In the genomic region with DNA sequence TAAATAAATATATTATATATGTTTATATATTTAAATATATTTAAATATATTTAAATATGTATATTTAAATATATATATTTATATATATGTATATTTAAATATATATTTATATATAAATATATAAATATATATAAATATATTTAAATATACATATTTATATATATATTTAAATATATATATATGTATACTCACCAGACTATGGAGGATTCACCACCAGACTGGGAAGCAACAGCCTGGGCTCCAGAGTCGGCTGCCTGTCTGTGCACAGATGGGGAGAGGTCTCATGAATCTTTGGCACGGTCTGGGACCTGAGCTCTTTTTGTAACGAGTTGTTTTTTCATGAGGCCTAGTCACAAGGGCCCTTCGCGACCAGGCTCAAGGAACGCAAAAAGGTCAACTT, we compare ENCODE assay signal across 22 cellular contexts.
"Had no signal": no experiment of that assay in that cellular context is flagged by ENCODE, and none has a peak within 500 bp of the region (broad histone marks: within the 10 kb centered on the region; RNA-seq: fewer than 3 reads in every experiment).

No MANE protein-coding gene starts in this region.

- H3K27ac Mint-ChIP-seq: naive thymus-derived CD8-positive, alpha-beta T cell; stimulated activated effector memory CD8-positive, alpha-beta T cell treated with anti-CD3 and anti-CD28 coated beads, Interleukin-12 subunit alpha, Interleukin-12 subunit beta, amount 100 ng/mL, for 72 hours; stimulated activated naive CD8-positive, alpha-beta T cell treated with anti-CD3 and anti-CD28 coated beads, Interleukin-15, Interleukin-2, amounts not matched to agents 100 ng/mL and 50 ng/mL, for 24 hours; type B pancreatic cell had no signal

- H3K36me3 Mint-ChIP-seq: naive thymus-derived CD8-positive, alpha-beta T cell; stimulated activated effector memory CD8-positive, alpha-beta T cell treated with anti-CD3 and anti-CD28 coated beads, Interleukin-12 subunit alpha, Interleukin-12 subunit beta, amount 100 ng/mL, for 72 hours; type B pancreatic cell had no signal

- H3K9me3 ChIP-seq: left lung, lower lobe of right lung, ovary, prostate gland, tibial nerve, vagina had no signal

- DNase-seq: hippocampal formation; left colon; left lung; lower lobe of right lung; mammary epithelial cell; mesenchymal stem cell; ovary; retina; stimulated activated CD4-positive, alpha-beta T cell treated with anti-CD3 and anti-CD28 coated beads, Interleukin-4, amount 100 ng/mL, for 24 hours; stimulated activated naive CD4-positive, alpha-beta T cell; substantia nigra had no signal

- H3K4me3 Mint-ChIP-seq: naive thymus-derived CD8-positive, alpha-beta T cell; stimulated activated effector memory CD8-positive, alpha-beta T cell treated with anti-CD3 and anti-CD28 coated beads, Interleukin-12 subunit alpha, Interleukin-12 subunit beta, amount 100 ng/mL, for 72 hours; stimulated activated naive CD8-positive, alpha-beta T cell treated with anti-CD3 and anti-CD28 coated beads, Interleukin-15, Interleukin-2, amounts not matched to agents 100 ng/mL and 50 ng/mL, for 24 hours; type B pancreatic cell had no signal

- H3K36me3 ChIP-seq: left lung, lower lobe of right lung, ovary, prostate gland, tibial nerve, vagina had no signal

- FAIRE-seq: keratinocyte had no signal

- H3K27me3 ChIP-seq: ovary had no signal

- H3K27me3 Mint-ChIP-seq: stimulated activated naive CD8-positive, alpha-beta T cell treated with anti-CD3 and anti-CD28 coated beads, Interleukin-15, Interleukin-2, amounts not matched to agents 100 ng/mL and 50 ng/mL, for 24 hours had no signal

- H3K4me3 ChIP-seq: left lung, lower lobe of right lung, ovary, prostate gland, skin epidermis, tibial nerve, vagina had no signal

- ATAC-seq: left colon; left lung; lower lobe of right lung; naive thymus-derived CD8-positive, alpha-beta T cell; right cardiac atrium; sciatic nerve; stimulated activated effector memory CD8-positive, alpha-beta T cell treated with anti-CD3 and anti-CD28 coated beads, Interleukin-12 subunit alpha, Interleukin-12 subunit beta, amount 100 ng/mL, for 72 hours had no signal

- H3K9me3 Mint-ChIP-seq: stimulated activated naive CD8-positive, alpha-beta T cell treated with anti-CD3 and anti-CD28 coated beads, Interleukin-15, Interleukin-2, amounts not matched to agents 100 ng/mL and 50 ng/mL, for 24 hours; type B pancreatic cell had no signal

- H3K27ac ChIP-seq: left lung, lower lobe of right lung, ovary, prostate gland, skin epidermis, tibial nerve, vagina had no signal
